In genomic region chr17:30722114-30722780, GRCh38 we compare ENCODE assay signal across 7 cellular contexts.
DNase-seq lines count a peak whose midpoint lies in the region; ATAC-seq and TF ChIP-seq lines count a peak whose summit lies in the region.
"Not testable (repeated sequence)": the region's sequence is repeated elsewhere in the genome, so short reads cannot be mapped to it uniquely, and the experiment has no call there.

No MANE protein-coding gene starts in this region.

- H3K4me3 Mint-ChIP-seq in activated CD4-positive, alpha-beta memory T cell treated with anti-CD3 and anti-CD28 coated beads for 36 hours; activated naive CD8-positive, alpha-beta T cell treated with anti-CD3 and anti-CD28 coated beads, Interleukin-2, amount 10 ng/mL, durations not matched to agents 7 days and 5 days; osteocyte (ENCODE audit: unreplicated experiment): not testable (repeated sequence)

- POLR2A ChIA-PET in HEK293 (lab: Yijun Ruan, JAX); activated CD4-positive, alpha-beta memory T cell treated with anti-CD3 and anti-CD28 coated beads for 36 hours (lab: Charles Lee); activated naive CD8-positive, alpha-beta T cell treated with anti-CD3 and anti-CD28 coated beads, Interleukin-2, amount 10 ng/mL, durations not matched to agents 7 days and 5 days (lab: Charles Lee): not testable (repeated sequence)

- H3K9me3 Mint-ChIP-seq in activated CD4-positive, alpha-beta memory T cell treated with anti-CD3 and anti-CD28 coated beads for 36 hours; activated naive CD8-positive, alpha-beta T cell treated with anti-CD3 and anti-CD28 coated beads, Interleukin-2, amount 10 ng/mL, durations not matched to agents 7 days and 5 days; osteocyte (ENCODE audit: unreplicated experiment): not testable (repeated sequence)

- H3K4me1 ChIP-seq in HEK293 (ENCODE audit: control insufficient read depth, insufficient read depth, low read length); spleen: not testable (repeated sequence)

- H3K36me3 Mint-ChIP-seq in activated CD4-positive, alpha-beta memory T cell treated with anti-CD3 and anti-CD28 coated beads for 36 hours; activated naive CD8-positive, alpha-beta T cell treated with anti-CD3 and anti-CD28 coated beads, Interleukin-2, amount 10 ng/mL, durations not matched to agents 7 days and 5 days; osteocyte (ENCODE audit: unreplicated experiment): not testable (repeated sequence)

- H3K4me3 ChIP-seq in HEK293 (ENCODE audit: low read depth, low read length); spleen: not testable (repeated sequence)

- CTCF ChIA-PET in HEK293 (lab: Yijun Ruan, JAX); activated CD4-positive, alpha-beta memory T cell treated with anti-CD3 and anti-CD28 coated beads for 36 hours (lab: Charles Lee): not testable (repeated sequence)

- not testable (repeated sequence) for H3K27me3 ChIP-seq in spleen (replicated peaks in 1 of 7)

- H3K27ac Mint-ChIP-seq in activated CD4-positive, alpha-beta memory T cell treated with anti-CD3 and anti-CD28 coated beads for 36 hours; activated naive CD8-positive, alpha-beta T cell treated with anti-CD3 and anti-CD28 coated beads, Interleukin-2, amount 10 ng/mL, durations not matched to agents 7 days and 5 days; osteocyte (ENCODE audit: unreplicated experiment): not testable (repeated sequence)

- H3K4me1 Mint-ChIP-seq in activated CD4-positive, alpha-beta memory T cell treated with anti-CD3 and anti-CD28 coated beads for 36 hours (ENCODE audit: low read depth); activated naive CD8-positive, alpha-beta T cell treated with anti-CD3 and anti-CD28 coated beads, Interleukin-2, amount 10 ng/mL, durations not matched to agents 7 days and 5 days; osteocyte (ENCODE audit: unreplicated experiment): not testable (repeated sequence)

- TF ChIP-seq POLR2A in spleen (IDR thresholded peaks at IDR 0.05): not testable (repeated sequence)

- DNase-seq in activated CD4-positive, alpha-beta memory T cell treated with anti-CD3 and anti-CD28 coated beads for 36 hours: peak; percentile 4
- peak; percentile 17 for DNase-seq in activated naive CD8-positive, alpha-beta T cell treated with anti-CD3 and anti-CD28 coated beads, Interleukin-2, amount 10 ng/mL, durations not matched to agents 7 days and 5 days
- DNase-seq in Right ventricle myocardium superior (peak; percentile 22), left lobe of liver (ENCODE audit: low spot score) (peak; percentile 41), osteocyte (ENCODE audit: extremely low spot score, unreplicated experiment) (peak; percentile 75), spleen (peak; percentile 69)

- not testable (repeated sequence) for H3K27me3 Mint-ChIP-seq in activated CD4-positive, alpha-beta memory T cell treated with anti-CD3 and anti-CD28 coated beads for 36 hours; activated naive CD8-positive, alpha-beta T cell treated with anti-CD3 and anti-CD28 coated beads, Interleukin-2, amount 10 ng/mL, durations not matched to agents 7 days and 5 days; osteocyte (ENCODE audit: unreplicated experiment)

- 87 to 96% (median 93%) methylated on average over 10 to 12 of the region's 12 CpGs for WGBS in spleen, 5 donors

- H3K9me3 ChIP-seq in HEK293 (ENCODE audit: control insufficient read depth, insufficient read depth, low read depth, low read length); spleen: not testable (repeated sequence)

- intact Hi-C loops in activated CD4-positive, alpha-beta memory T cell treated with anti-CD3 and anti-CD28 coated beads for 36 hours (cut with micrococcal nuclease); Right ventricle myocardium superior (cut with DNase I); spleen (cut with DNase I; ENCODE audit: low total_unique reads): not testable (repeated sequence)

- not testable (repeated sequence) for ATAC-seq in activated naive CD8-positive, alpha-beta T cell treated with anti-CD3 and anti-CD28 coated beads, Interleukin-2, amount 10 ng/mL, durations not matched to agents 7 days and 5 days (ENCODE audit: low read depth); Right ventricle myocardium superior (ENCODE audit: poor library complexity); left lobe of liver

- TF ChIP-seq CTCF in HEK293 (tag by site-specific recombination; IDR thresholded peaks at IDR 0.05); osteocyte (IDR thresholded peaks at IDR 0.05); spleen (IDR thresholded peaks at IDR 0.05 in 8 of 11, conservative IDR thresholded peaks at IDR 0.05 in 3 of 11): not testable (repeated sequence)

- not testable (repeated sequence) for H3K27ac ChIP-seq in HEK293 (ENCODE audit: extremely low read depth, low read depth, low read length); spleen

- H3K36me3 ChIP-seq in HEK293 (ENCODE audit: control insufficient read depth in 2 of 2, insufficient read depth in 1 of 2, low read length in 2 of 2); spleen: not testable (repeated sequence)

TF ChIP-seq in HEK293, 187 proteins besides CTCF, POLR2A, EP300 and RAD21:
- peak; percentile 92 for TF ChIP-seq GLIS1 (tag by site-specific recombination; IDR thresholded peaks at IDR 0.05)
- TF ChIP-seq ZIC2 (tag by site-specific recombination; IDR thresholded peaks at IDR 0.05): peak; percentile 37; the same call in 1 of the 2 replicates
- peak; percentile 91 for TF ChIP-seq ZNF121 (tag by site-specific recombination; IDR thresholded peaks at IDR 0.05)
- peak; percentile 34 for TF ChIP-seq PRDM10 (tag by site-specific recombination; IDR thresholded peaks at IDR 0.05)

Comparison
In these comparisons a context has a peak if more than half of its experiments do, and no peak if none do; other contexts are left out.
1. DNase-seq: peak in every context shown above with its lines; median percentile 75 in osteocyte; 69 in spleen; 41 in left lobe of liver; 22 in Right ventricle myocardium superior; 17 in activated naive CD8-positive, alpha-beta T cell treated with anti-CD3 and anti-CD28 coated beads, Interleukin-2, amount 10 ng/mL, durations not matched to agents 7 days and 5 days; 4 in activated CD4-positive, alpha-beta memory T cell treated with anti-CD3 and anti-CD28 coated beads for 36 hours.